In genomic region chr19:48636859-48637448, GRCh38 we compare ENCODE assay signal across 8 cellular contexts. TPM values are rescaled to one million over a fixed set of nuclear protein-coding genes. Genes with fewer than 3 reads are reported as not detected.
A peak's percentile ranks its signal among the peaks of the same experiment; 100 is the strongest.
DNase-seq lines count a peak whose midpoint lies in the region; ATAC-seq and TF ChIP-seq lines count a peak whose summit lies in the region.

A gene with protein sequence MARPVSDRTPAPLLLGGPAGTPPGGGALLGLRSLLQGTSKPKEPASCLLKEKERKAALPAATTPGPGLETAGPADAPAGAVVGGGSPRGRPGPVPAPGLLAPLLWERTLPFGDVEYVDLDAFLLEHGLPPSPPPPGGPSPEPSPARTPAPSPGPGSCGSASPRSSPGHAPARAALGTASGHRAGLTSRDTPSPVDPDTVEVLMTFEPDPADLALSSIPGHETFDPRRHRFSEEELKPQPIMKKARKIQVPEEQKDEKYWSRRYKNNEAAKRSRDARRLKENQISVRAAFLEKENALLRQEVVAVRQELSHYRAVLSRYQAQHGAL (minus strand): TSS chr19:48637379. CDS start chr19:48636994, 385 bp downstream.

- CTCF ChIA-PET in OCI-LY7 (lab: Charles Lee; ENCODE audit: unreplicated experiment): no interaction called here

- no peaks in the 10 kb centered on the region; the same call in 1 of the 2 replicates for H3K79me2 ChIP-seq in OCI-LY7 (ENCODE audit: insufficient read depth, low read depth, low read length)

- POLR2A ChIA-PET in OCI-LY7 (lab: Charles Lee): no interaction called here

- H3K9me3 ChIP-seq in OCI-LY7 (ENCODE audit: low read length) (no peaks in the 10 kb centered on the region), mesodermal cell (ENCODE audit: control insufficient read depth, low read length) (no peaks in the 10 kb centered on the region), uterus (no peaks in the 10 kb centered on the region)

- H3K4me3 ChIP-seq in OCI-LY7 (ENCODE audit: low read depth, low read length, poor library complexity, severe bottlenecking) (peak within 1 kb of the TSS; percentile 76), mesodermal cell (ENCODE audit: extremely low read depth, insufficient read depth, low read length, poor library complexity, severe bottlenecking) (peak within 1 kb of the TSS; percentile 43), uterus (peak within 1 kb of the TSS; percentile 49 to 54)

- WGBS in mesodermal cell (ENCODE audit: insufficient coverage in 2 of 2), 2 experiments: 0 to 2% methylated on average over 28 to 33 of the region's 40 CpGs

- no peaks in the 10 kb centered on the region for H3K27me3 ChIP-seq in uterus

- peak; percentile 65 for DNase-seq in Ammon's horn (ENCODE audit: low spot score)
- no peak for DNase-seq in OCI-LY7 (ENCODE audit: low spot score)
- no peak for DNase-seq in uterus
- DNase-seq in NCI-H446 (lab: John Stamatoyannopoulos, UW): no peak
- no peak for DNase-seq in HuH-7 (ENCODE audit: low spot score)

- H2AFZ ChIP-seq in OCI-LY7 (ENCODE audit: low read length): peak within 1 kb of the TSS; percentile 79; the same call in 1 of the 2 replicates

- H3K4me2 ChIP-seq in OCI-LY7 (ENCODE audit: low read length): peak within 1 kb of the TSS; percentile 97

- H3K27ac ChIP-seq in OCI-LY7 (ENCODE audit: low read depth, low read length, poor library complexity, severe bottlenecking) (peak within 1 kb of the TSS; percentile 94), cingulate gyrus (ENCODE audit: low read depth, low read length) (peak within 1 kb of the TSS; percentile 97), mesodermal cell (ENCODE audit: low read depth, low read length, severe bottlenecking) (peak within 1 kb of the TSS; percentile 91), uterus (peak within 1 kb of the TSS; percentile 96 to 99)

- no TSS peak for BruUV-seq in OCI-LY7 (replicated peaks; lab: Mats Ljungman, UMichigan)

- no peaks in the 10 kb centered on the region for H3K9me2 ChIP-seq in OCI-LY7 (ENCODE audit: insufficient read depth, low read length)

- intact Hi-C loops in OCI-LY7 (cut with micrococcal nuclease; ENCODE audit: unreplicated experiment): loop anchor here (1.0 to 10.0 kb wide), 3 partner anchors 18 to 1040 kb away; partner anchors contain the start of genes PRMT1, RPL18, RPS11 and SPHK2
- intact Hi-C loops in uterus (cut with DNase I; ENCODE audit: low total_unique reads): no loop called here

- TF ChIP-seq CTCF in OCI-LY7 (conservative IDR thresholded peaks at IDR 0.05; ENCODE audit: low read length) (peak; percentile 60), uterus (IDR thresholded peaks at IDR 0.05) (peak in 1 of 4 experiments; percentile 15)

- H4K20me1 ChIP-seq in OCI-LY7 (ENCODE audit: insufficient read depth, low read length): no peaks in the 10 kb centered on the region

- peak in 1 of 2 donors; percentile 42 for TF ChIP-seq POLR2A in uterus (IDR thresholded peaks at IDR 0.05)

- ATAC-seq in GM19395 (IDR thresholded peaks at IDR 0.05; ENCODE audit: unreplicated experiment): peak; percentile 2

- H3K36me3 ChIP-seq in OCI-LY7 (ENCODE audit: insufficient read depth, low read length) (no peaks in the 10 kb centered on the region), mesodermal cell (ENCODE audit: control insufficient read depth, insufficient read depth, low read length) (no peaks in the 10 kb centered on the region), uterus (no peaks in the 10 kb centered on the region)

- peaks cover 46% of the 10 kb centered on the region for H3K4me1 ChIP-seq in OCI-LY7 (ENCODE audit: insufficient read depth, low read length, poor library complexity, severe bottlenecking)
- H3K4me1 ChIP-seq in mesodermal cell (ENCODE audit: control insufficient read depth, insufficient read depth, low read length, poor library complexity, severe bottlenecking): peaks cover 11% of the 10 kb centered on the region
- H3K4me1 ChIP-seq in uterus: peaks cover 5 to 18% of the 10 kb centered on the region in 2 donors

RNA-seq across cellular contexts. Expression of the gene that starts here (rescaled TPM):
- total RNA-seq in OCI-LY7 (2014; rRNA removed; shearing (Covaris generic)): 20.8 and 35.6 TPM in 2 replicates
- total RNA-seq in OCI-LY7 (2022) (15.7 and 19.0 TPM in 2 replicates), uterus (10 to 100 TPM in 2 of 4 donors, 1 to 10 TPM in 1, not detected in 1; 3.1 to 29.8 (median 11.3) TPM)
- 4.5 TPM for polyA plus RNA-seq in mesodermal cell (2013, experiment 1 of 2)
- polyA plus RNA-seq in mesodermal cell (2013, experiment 2 of 2): 2.7 TPM
